10 cellular contexts compared by ENCODE assay signal in the genomic region with DNA sequence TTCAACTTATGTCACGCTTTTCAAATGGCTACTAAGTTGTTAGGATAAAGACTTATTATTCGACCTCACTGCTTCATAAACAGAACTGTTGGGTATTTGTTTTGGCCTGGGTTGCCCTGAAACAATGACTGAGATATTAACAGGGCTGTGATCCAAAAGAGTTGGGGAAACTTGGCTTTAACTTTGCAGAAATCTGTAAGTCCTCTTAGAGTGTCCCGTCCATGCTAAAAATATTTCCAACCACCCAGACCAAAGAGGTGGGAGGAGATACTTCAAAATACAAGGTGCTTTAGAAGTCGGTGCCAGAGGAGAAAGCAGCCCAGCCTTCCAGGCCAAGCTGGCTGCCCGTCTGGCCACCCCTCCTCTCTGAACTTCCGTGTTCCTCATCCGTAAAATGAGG. TPM values are rescaled to one million over a fixed set of nuclear protein-coding genes. Genes with fewer than 3 reads are reported as not detected.
DNase-seq lines count a peak whose midpoint lies in the region; ATAC-seq, FAIRE-seq and TF ChIP-seq lines count a peak whose summit lies in the region.
"Had no signal": no experiment of that assay in that cellular context is flagged by ENCODE, and none has a peak within 500 bp of the region (broad histone marks: within the 10 kb centered on the region; RNA-seq: fewer than 3 reads in every experiment).

No MANE protein-coding gene starts in this region.

- FAIRE-seq in G401.6 (lab: Jason Lieb, UNC), result peak; percentile 31

- no peak overlapping the region for H4K8ac ChIP-seq in mesendoderm (ENCODE audit: low read depth, low read length)

- no peak for TF ChIP-seq CTCF in gastroesophageal sphincter (IDR thresholded peaks at IDR 0.05)

- H3K23ac ChIP-seq in mesendoderm (ENCODE audit: low read length), result no peak overlapping the region

- ATAC-seq in gastroesophageal sphincter (peak; percentile 35), sciatic nerve (peak; percentile 58), GM21447 (IDR thresholded peaks at IDR 0.05; ENCODE audit: unreplicated experiment) (no peak), GM18907 (IDR thresholded peaks at IDR 0.05; ENCODE audit: unreplicated experiment) (no peak)

- H4K5ac ChIP-seq in mesendoderm (ENCODE audit: low read length), result no peak overlapping the region

- no peak overlapping the region for H3K18ac ChIP-seq in mesendoderm (ENCODE audit: low read length)

- H2BK5ac ChIP-seq in mesendoderm (ENCODE audit: low read length), result no peak overlapping the region

- no peak overlapping the region for H3K4ac ChIP-seq in mesendoderm (ENCODE audit: low read depth, low read length)

- H2BK120ac ChIP-seq in mesendoderm (ENCODE audit: low read depth, low read length), result no peak overlapping the region

- no peak for TF ChIP-seq EP300 in gastroesophageal sphincter (IDR thresholded peaks at IDR 0.05)

- H3K36me3 ChIP-seq in adipocyte (ENCODE audit: control insufficient read depth, insufficient read depth, low read length, severe bottlenecking) (peaks cover 30% of the 10 kb centered on the region), gastroesophageal sphincter (peaks cover 0 to 31% of the 10 kb centered on the region in 2 donors), mesendoderm (ENCODE audit: control insufficient read depth, insufficient read depth, low read length) (no peaks in the 10 kb centered on the region)

- H3K4me3 ChIP-seq in adipocyte (ENCODE audit: low read length), result peak overlapping the region; percentile 39
- no peak overlapping the region for H3K4me3 ChIP-seq in gastroesophageal sphincter
- H3K4me3 ChIP-seq in mesendoderm (ENCODE audit: low read length), result no peak overlapping the region

- H3K27me3 ChIP-seq in adipocyte (replicated peaks; ENCODE audit: control insufficient read depth, insufficient read depth, low read length), result no peaks in the 10 kb centered on the region
- no peaks in the 10 kb centered on the region for H3K27me3 ChIP-seq in gastroesophageal sphincter
- H3K27me3 ChIP-seq in mesendoderm (ENCODE audit: insufficient read depth, low read length, poor library complexity), result no peaks in the 10 kb centered on the region

- no peak overlapping the region for H2AK5ac ChIP-seq in mesendoderm (ENCODE audit: low read length)

- peak overlapping the region; percentile 71 to 80 (median 73) for H3K27ac ChIP-seq in gastroesophageal sphincter
- no peak overlapping the region for H3K27ac ChIP-seq in mesendoderm (ENCODE audit: low read depth, low read length)

- H3K4me1 ChIP-seq in adipocyte (ENCODE audit: control insufficient read depth, insufficient read depth, low read length) (peaks cover 11% of the 10 kb centered on the region), gastroesophageal sphincter (peaks cover 0 to 90% (median 11%) of the 10 kb centered on the region in 3 donors), mesendoderm (ENCODE audit: control insufficient read depth, low read depth, low read length) (no peaks in the 10 kb centered on the region)

- H3K9ac ChIP-seq in adipocyte (ENCODE audit: low read length) (no peak overlapping the region), mesendoderm (ENCODE audit: low read length) (no peak overlapping the region)

- TF ChIP-seq POLR2A in gastroesophageal sphincter (IDR thresholded peaks at IDR 0.05), result no peak

- no peak overlapping the region for H2BK15ac ChIP-seq in mesendoderm (replicated peaks; ENCODE audit: low read depth)

- H3K79me2 ChIP-seq in mesendoderm (ENCODE audit: control insufficient read depth, insufficient read depth, low read length), result no peaks in the 10 kb centered on the region

- no peaks in the 10 kb centered on the region for H3K9me3 ChIP-seq in adipocyte (ENCODE audit: control insufficient read depth, low read length)
- H3K9me3 ChIP-seq in gastroesophageal sphincter, result no peaks in the 10 kb centered on the region

- no peak overlapping the region for H3K4me2 ChIP-seq in mesendoderm (ENCODE audit: low read length)

- intact Hi-C loops in sciatic nerve (cut with DNase I), result loop anchor here (2.0 kb wide), 1 partner anchor 105 kb away; no protein-coding TSS in a partner anchor

- 5 to 17% methylated on average over 7 of the region's 7 CpGs for WGBS in gastroesophageal sphincter (ENCODE audit: low coverage in 1 of 2), 2 donors
- no CpG with 5 or more reads among the region's 7 CpGs for WGBS in mesendoderm (ENCODE audit: extremely low coverage, insufficient coverage, low lambda C conversion rate)

- no peaks in the 10 kb centered on the region for H3K79me1 ChIP-seq in mesendoderm (ENCODE audit: low read length)

- no peak overlapping the region for H3K56ac ChIP-seq in mesendoderm (ENCODE audit: low read length)

- DNase-seq in adipocyte (ENCODE audit: low read depth) (peak; percentile 15), sciatic nerve (ENCODE audit: low spot score) (no peak), mesendoderm (no peak), Ammon's horn (ENCODE audit: low spot score) (no peak)
- DNase-seq: activated CD4-positive, alpha-beta T cell treated with anti-CD3 and anti-CD28 coated beads, Interleukin-2, amount 10 ng/mL, durations not matched to agents 7 days and 5 days; stimulated activated naive CD8-positive, alpha-beta T cell treated with anti-CD3 and anti-CD28 coated beads, Interleukin-15, Interleukin-2, amounts not matched to agents 100 U/mL and 50 U/mL, for 24 hours had no signal

RNA-seq across cellular contexts. Expression of gene SPATA32, which starts 16.1 kb away (rescaled TPM):
- not detected for total RNA-seq in gastroesophageal sphincter
- not detected for total RNA-seq in sciatic nerve
- not detected for polyA plus RNA-seq in mesendoderm (2013, experiment 1 of 2)
- not detected for polyA plus RNA-seq in mesendoderm (2013, experiment 2 of 2)

RNA-seq across cellular contexts. Expression of gene MAP3K14, which starts 38.8 kb away (rescaled TPM):
- total RNA-seq in gastroesophageal sphincter (10 to 100 TPM in 3 of 4 donors, 1 to 10 TPM in 1; 8.5 to 17.5 (median 13.5) TPM), sciatic nerve (19.1 TPM)
- 1.6 TPM for polyA plus RNA-seq in mesendoderm (2013, experiment 1 of 2)
- polyA plus RNA-seq in mesendoderm (2013, experiment 2 of 2), result 2.0 TPM

RNA-seq across cellular contexts. Expression of gene FMNL1, which starts 56.3 kb away (rescaled TPM):
- total RNA-seq in gastroesophageal sphincter, result 10 to 100 TPM; 12.0 to 21.9 (median 14.9) TPM
- total RNA-seq in sciatic nerve, result 39.6 TPM
- 3.0 TPM for polyA plus RNA-seq in mesendoderm (2013, experiment 1 of 2)
- polyA plus RNA-seq in mesendoderm (2013, experiment 2 of 2), result 3.6 TPM

Comparison
In these comparisons a context has a peak if more than half of its experiments do, and no peak if none do; other contexts are left out.
1. ATAC-seq: peak in gastroesophageal sphincter (single experiment) and sciatic nerve (single experiment); none in GM21447 (single experiment) and GM18907 (single experiment).